24 cellular contexts compared by ENCODE assay signal in genomic region chr12:120043421-120043820, GRCh38. TPM values are rescaled to one million over a fixed set of nuclear protein-coding genes. Genes with fewer than 3 reads are reported as not detected.
"Had no signal": no experiment of that assay in that cellular context is flagged by ENCODE, and none has a peak within 500 bp of the region (broad histone marks: within the 10 kb centered on the region; RNA-seq: fewer than 3 reads in every experiment).

No MANE protein-coding gene starts in this region.

- DNase-seq: activated CD4-positive, alpha-beta T cell treated with anti-CD3 and anti-CD28 coated beads for 4 hours; activated CD4-positive, alpha-beta T cell treated with anti-CD3 and anti-CD28 coated beads, Interleukin-2, amount 50 U/mL, for 48 hours; activated CD4-positive, CD25-positive, alpha-beta regulatory T cell; activated CD8-positive, alpha-beta memory T cell treated with anti-CD3 and anti-CD28 coated beads, Interleukin-2, amount 50 U/mL, for 48 hours; activated naive CD4-positive, alpha-beta T cell; activated T-cell treated with anti-CD3 and anti-CD28 coated beads, Interleukin-2, amount 50 U/mL, for 4 hours; adrenal gland; brain microvascular endothelial cell; central memory CD4-positive, alpha-beta T cell; dermis blood vessel endothelial cell; effector CD8-positive, alpha-beta T cell; glutamatergic neuron; pancreas; psoas muscle; spleen; stimulated activated CD4-positive, alpha-beta T cell treated with anti-CD3 and anti-CD28 coated beads, Interleukin-4, amount 100 ng/mL, for 1 hour; stimulated activated naive CD4-positive, alpha-beta T cell had no signal

- H3K27ac ChIP-seq: adrenal gland, ascending aorta, brain microvascular endothelial cell, hepatocyte, neutrophil, pancreas, psoas muscle, right atrium auricular region, spleen, thoracic aorta, vagina had no signal

- ATAC-seq: activated T-cell treated with anti-CD3 and anti-CD28 coated beads, Interleukin-2, amount 50 U/mL, for 4 hours; natural killer cell treated with Interleukin-12 subunit alpha and Interleukin-12 subunit beta and Interleukin-15 and Interleukin-18, amount 100 ng/mL, for 72 hours; pancreas; psoas muscle had no signal

RNA-seq across cellular contexts. Expression of gene BICDL1, which starts 54.4 kb away (rescaled TPM):
- total RNA-seq: ascending aorta, dermis blood vessel endothelial cell had no signal
